In genomic region chr11:2289859-2290258, GRCh38 we compare ENCODE assay signal across 30 cellular contexts. TPM values are rescaled to one million over a fixed set of nuclear protein-coding genes. Genes with fewer than 3 reads are reported as not detected.
DNase-seq lines count a peak whose midpoint lies in the region; ATAC-seq and TF ChIP-seq lines count a peak whose summit lies in the region.
"Had no signal": no experiment of that assay in that cellular context is flagged by ENCODE, and none has a peak within 500 bp of the region (broad histone marks: within the 10 kb centered on the region; RNA-seq: fewer than 3 reads in every experiment).

No MANE protein-coding gene starts in this region.

- H3K36me3 ChIP-seq in GM23338 (ENCODE audit: insufficient read depth) (no peaks in the 10 kb centered on the region), breast epithelium (no peaks in the 10 kb centered on the region)
- H3K36me3 ChIP-seq: gastrocnemius medialis, neutrophil, prostate gland, sigmoid colon, WERI-Rb-1 had no signal

- no peaks in the 10 kb centered on the region for H3F3A ChIP-seq in GM23338 (replicated peaks; ENCODE audit: low read depth)

- no peaks in the 10 kb centered on the region for H3K9me3 ChIP-seq in breast epithelium
- H3K9me3 ChIP-seq: gastrocnemius medialis, neutrophil, prostate gland, sigmoid colon had no signal

- no peaks in the 10 kb centered on the region for H3K9me2 ChIP-seq in GM23338 (ENCODE audit: insufficient read depth)

- no peak; the same call in 1 of the 3 replicates for ATAC-seq in GM23338
- no peak for ATAC-seq in left lobe of liver
- ATAC-seq in omental fat pad (ENCODE audit: low FRiP score): no peak
- ATAC-seq: GM12878 had no signal

- H3K9me3 Mint-ChIP-seq in GM23338: no peaks in the 10 kb centered on the region
- H3K9me3 Mint-ChIP-seq in activated T-helper 1 cell treated with anti-CD3 and anti-CD28 coated beads, Interleukin-12 subunit alpha, Interleukin-12 subunit beta, Interleukin-2, Interleukin-4 antibody, amounts not matched to agents 30 ng/mL and 10 ng/mL and 1 ng/mL, durations not matched to agents 14 hours and 24 hours and 36 hours: no peaks in the 10 kb centered on the region

- DNase-seq in GM23338 (ENCODE audit: low spot score): no peak
- DNase-seq in left lobe of liver (ENCODE audit: low spot score): peak; percentile 14
- peak; percentile 16 for DNase-seq in omental fat pad (ENCODE audit: low spot score)
- no peak for DNase-seq in breast epithelium (ENCODE audit: low spot score in 2 of 2)
- no peak for DNase-seq in activated T-helper 1 cell treated with anti-CD3 and anti-CD28 coated beads, Interleukin-12 subunit alpha, Interleukin-12 subunit beta, Interleukin-2, Interleukin-4 antibody, amounts not matched to agents 30 ng/mL and 10 ng/mL and 1 ng/mL, durations not matched to agents 14 hours and 24 hours and 36 hours (ENCODE audit: low spot score)
- DNase-seq in kidney glomerular epithelial cell (lab: John Stamatoyannopoulos, UW): no peak
- DNase-seq: activated CD4-positive, alpha-beta T cell treated with anti-CD3 and anti-CD28 coated beads for 48 hours; activated gamma-delta T cell; amniotic stem cell; gastrocnemius medialis; mesenchymal stem cell; MV-4-11; NCI-H1436; NCI-H748 treated with DMSO at 0.1 percent for 48 hours; SIG-M5; SW 1271; T-helper 9 cell had no signal

- no peak for TF ChIP-seq POLR2A in breast epithelium (IDR thresholded peaks at IDR 0.05)

- H2AFZ ChIP-seq in GM23338: 0 out of 2 replicates have a peak overlapping the region, but pooled peaks have one; percentile 28

- H3K4me1 ChIP-seq in GM23338 (ENCODE audit: insufficient read depth) (no peaks in the 10 kb centered on the region), breast epithelium (no peaks in the 10 kb centered on the region)
- H3K4me1 ChIP-seq: gastrocnemius medialis, prostate gland, sigmoid colon had no signal

- H3K4me1 Mint-ChIP-seq in GM23338: peaks cover 9% of the 10 kb centered on the region
- peaks cover 10% of the 10 kb centered on the region for H3K4me1 Mint-ChIP-seq in activated T-helper 1 cell treated with anti-CD3 and anti-CD28 coated beads, Interleukin-12 subunit alpha, Interleukin-12 subunit beta, Interleukin-2, Interleukin-4 antibody, amounts not matched to agents 30 ng/mL and 10 ng/mL and 1 ng/mL, durations not matched to agents 14 hours and 24 hours and 36 hours (ENCODE audit: low read depth)
- H3K4me1 Mint-ChIP-seq: brain had no signal

- H3K27ac ChIP-seq in GM23338 (ENCODE audit: low read depth) (no peak overlapping the region), VCaP (peak overlapping the region; percentile 15; the same call in 1 of the 2 replicates), breast epithelium (no peak overlapping the region)
- H3K27ac ChIP-seq: gastrocnemius medialis, neutrophil, prostate gland, sigmoid colon, WERI-Rb-1 had no signal

- no peaks in the 10 kb centered on the region for H3K79me2 ChIP-seq in GM23338 (replicated peaks; ENCODE audit: insufficient read depth)

- intact Hi-C loops in breast epithelium (cut with DNase I; ENCODE audit: low total_unique reads): no loop called here
- intact Hi-C loops in activated T-helper 1 cell treated with anti-CD3 and anti-CD28 coated beads, Interleukin-12 subunit alpha, Interleukin-12 subunit beta, Interleukin-2, Interleukin-4 antibody, amounts not matched to agents 30 ng/mL and 10 ng/mL and 1 ng/mL, durations not matched to agents 14 hours and 24 hours and 36 hours (cut with micrococcal nuclease): no loop called here

- H3K27me3 ChIP-seq in GM23338 (ENCODE audit: insufficient read depth) (no peaks in the 10 kb centered on the region), breast epithelium (no peaks in the 10 kb centered on the region)

- no peaks in the 10 kb centered on the region for H4K20me1 ChIP-seq in GM23338 (replicated peaks; ENCODE audit: insufficient read depth)

- TF ChIP-seq CTCF in GM23338 (conservative IDR thresholded peaks at IDR 0.05; ENCODE audit: low read depth in 2 of 2) (no peak), VCaP (conservative IDR thresholded peaks at IDR 0.05) (no peak), omental fat pad (IDR thresholded peaks at IDR 0.05) (no peak), breast epithelium (IDR thresholded peaks at IDR 0.05) (no peak)

- H3K4me3 Mint-ChIP-seq in GM23338: no peak overlapping the region
- no peak overlapping the region for H3K4me3 Mint-ChIP-seq in activated T-helper 1 cell treated with anti-CD3 and anti-CD28 coated beads, Interleukin-12 subunit alpha, Interleukin-12 subunit beta, Interleukin-2, Interleukin-4 antibody, amounts not matched to agents 30 ng/mL and 10 ng/mL and 1 ng/mL, durations not matched to agents 14 hours and 24 hours and 36 hours
- H3K4me3 Mint-ChIP-seq: brain had no signal

- peaks cover 27% of the 10 kb centered on the region for H3K27me3 Mint-ChIP-seq in GM23338 (ENCODE audit: insufficient read depth, low read depth, poor library complexity)
- H3K27me3 Mint-ChIP-seq in activated T-helper 1 cell treated with anti-CD3 and anti-CD28 coated beads, Interleukin-12 subunit alpha, Interleukin-12 subunit beta, Interleukin-2, Interleukin-4 antibody, amounts not matched to agents 30 ng/mL and 10 ng/mL and 1 ng/mL, durations not matched to agents 14 hours and 24 hours and 36 hours (ENCODE audit: insufficient read depth): peaks cover 11% of the 10 kb centered on the region

- no peak overlapping the region for H3K4me2 ChIP-seq in GM23338

- no peak overlapping the region for H3K4me3 ChIP-seq in GM23338
- no peak overlapping the region for H3K4me3 ChIP-seq in breast epithelium
- H3K4me3 ChIP-seq: gastrocnemius medialis, GM12878, prostate gland, sigmoid colon had no signal

- no peak overlapping the region for H3K27ac Mint-ChIP-seq in GM23338
- no peak overlapping the region for H3K27ac Mint-ChIP-seq in activated T-helper 1 cell treated with anti-CD3 and anti-CD28 coated beads, Interleukin-12 subunit alpha, Interleukin-12 subunit beta, Interleukin-2, Interleukin-4 antibody, amounts not matched to agents 30 ng/mL and 10 ng/mL and 1 ng/mL, durations not matched to agents 14 hours and 24 hours and 36 hours
- H3K27ac Mint-ChIP-seq: brain had no signal

- H3K36me3 Mint-ChIP-seq in GM23338 (ENCODE audit: low read depth): no peaks in the 10 kb centered on the region
- H3K36me3 Mint-ChIP-seq in activated T-helper 1 cell treated with anti-CD3 and anti-CD28 coated beads, Interleukin-12 subunit alpha, Interleukin-12 subunit beta, Interleukin-2, Interleukin-4 antibody, amounts not matched to agents 30 ng/mL and 10 ng/mL and 1 ng/mL, durations not matched to agents 14 hours and 24 hours and 36 hours (ENCODE audit: low read depth): no peaks in the 10 kb centered on the region
- H3K36me3 Mint-ChIP-seq: brain had no signal

TF ChIP-seq in GM23338, 12 proteins besides CTCF, POLR2A, EP300 and RAD21 (continues in another document):
- no peak for TF ChIP-seq ZNF331 (CRISPR knock-in tag; IDR thresholded peaks at IDR 0.05; ENCODE audit: low read depth)
- no peak for TF ChIP-seq ETS1 (IDR thresholded peaks at IDR 0.05)
- TF ChIP-seq JUNB (IDR thresholded peaks at IDR 0.05; ENCODE audit: unreplicated experiment): no peak

RNA-seq across cellular contexts. Expression of gene C11orf21, which starts 11.9 kb away (rescaled TPM):
- total RNA-seq in GM23338 (2014; rRNA removed; shearing (Covaris generic)): not detected in 2 replicates
- not detected in 2 replicates for polyA plus RNA-seq in GM23338 (2016; fragmentation: Nextera tagmentation; extraction: Ambion mirVana)
- total RNA-seq in left lobe of liver (0.35 TPM), omental fat pad (1 to 10 TPM; 1.1 to 2.8 (median 1.2) TPM), breast epithelium (1 to 10 TPM in 1 of 3 donors, under 1 TPM in 2; 0.33 to 1.0 (median 0.96) TPM)
- 2.3 and 2.5 TPM in 2 replicates for total RNA-seq in activated T-helper 1 cell treated with anti-CD3 and anti-CD28 coated beads, Interleukin-12 subunit alpha, Interleukin-12 subunit beta, Interleukin-2, Interleukin-4 antibody, amounts not matched to agents 30 ng/mL and 10 ng/mL and 1 ng/mL, durations not matched to agents 14 hours and 24 hours and 36 hours
- total RNA-seq: chondrocyte, LHCN-M2 had no signal
- polyA plus RNA-seq: AG04450, BJ, fibroblast of lung had no signal

RNA-seq across cellular contexts. Expression of gene TSPAN32, which starts 12.0 kb away (rescaled TPM):
- total RNA-seq in GM23338 (2014; rRNA removed; shearing (Covaris generic)): not detected in 2 replicates
- polyA plus RNA-seq in GM23338 (2016; fragmentation: Nextera tagmentation; extraction: Ambion mirVana): not detected in 2 replicates
- 0.35 TPM for total RNA-seq in left lobe of liver
- 1 to 10 TPM in 3 of 4 donors, under 1 TPM in 1; 0.19 to 6.4 (median 2.7) TPM for total RNA-seq in omental fat pad
- 1 to 10 TPM in 2 of 3 donors, under 1 TPM in 1; 0.33 to 2.4 (median 1.0) TPM for total RNA-seq in breast epithelium
- 2.1 and 2.2 TPM in 2 replicates for total RNA-seq in activated T-helper 1 cell treated with anti-CD3 and anti-CD28 coated beads, Interleukin-12 subunit alpha, Interleukin-12 subunit beta, Interleukin-2, Interleukin-4 antibody, amounts not matched to agents 30 ng/mL and 10 ng/mL and 1 ng/mL, durations not matched to agents 14 hours and 24 hours and 36 hours
- total RNA-seq: chondrocyte, gastrocnemius medialis, GM12878, LHCN-M2, prostate gland had no signal
- polyA plus RNA-seq: fibroblast of lung had no signal

RNA-seq across cellular contexts. Expression of gene ASCL2, which starts 19.5 kb away (rescaled TPM):
- total RNA-seq in GM23338 (2014; rRNA removed; shearing (Covaris generic)): 1.6 and 2.6 TPM in 2 replicates
- 0.57 and 0.73 TPM in 2 replicates for polyA plus RNA-seq in GM23338 (2016; fragmentation: Nextera tagmentation; extraction: Ambion mirVana)
- total RNA-seq in left lobe of liver (0.83 TPM), omental fat pad (1 to 10 TPM in 1 of 4 donors, under 1 TPM in 1, not detected in 2; 0.24 to 2.6 TPM), breast epithelium (1 to 10 TPM in 2 of 3 donors, under 1 TPM in 1; 0.96 to 4.8 (median 3.3) TPM)
- total RNA-seq in activated T-helper 1 cell treated with anti-CD3 and anti-CD28 coated beads, Interleukin-12 subunit alpha, Interleukin-12 subunit beta, Interleukin-2, Interleukin-4 antibody, amounts not matched to agents 30 ng/mL and 10 ng/mL and 1 ng/mL, durations not matched to agents 14 hours and 24 hours and 36 hours: 0.42 and 0.54 TPM in 2 replicates
- total RNA-seq: chondrocyte, fibroblast of lung, gastrocnemius medialis, GM12878, H4, LHCN-M2 had no signal
- polyA plus RNA-seq: AG04450, BJ, fibroblast of lung, GM12878 had no signal

Comparison
In these comparisons a context has a peak if more than half of its experiments do, and no peak if none do; other contexts are left out.
1. DNase-seq: peak in left lobe of liver (single experiment) and omental fat pad (single experiment); none in GM23338 (single experiment), breast epithelium (0 of 2), activated T-helper 1 cell treated with anti-CD3 and anti-CD28 coated beads, Interleukin-12 subunit alpha, Interleukin-12 subunit beta, Interleukin-2, Interleukin-4 antibody, amounts not matched to agents 30 ng/mL and 10 ng/mL and 1 ng/mL, durations not matched to agents 14 hours and 24 hours and 36 hours (single experiment) and kidney glomerular epithelial cell (single experiment).